14 cellular contexts compared by ENCODE assay signal in the genomic region with DNA sequence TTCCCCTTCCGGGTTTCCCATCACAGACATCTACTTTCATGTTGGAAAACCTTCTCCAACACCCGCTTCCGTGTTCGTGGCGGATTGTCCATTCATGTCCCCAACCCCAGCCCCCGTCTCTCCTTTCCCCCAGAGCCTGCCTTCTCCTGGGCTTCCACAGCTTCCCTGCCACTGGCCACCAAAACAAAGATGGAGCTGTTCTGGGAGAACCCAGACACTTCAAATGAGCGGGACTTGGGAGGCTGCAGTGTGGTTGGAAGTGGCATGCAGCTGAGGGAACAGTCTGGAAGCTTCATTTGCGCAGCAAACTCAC. TPM values are rescaled to one million over a fixed set of nuclear protein-coding genes. Genes with fewer than 3 reads are reported as not detected.
DNase-seq lines count a peak whose midpoint lies in the region; ATAC-seq and TF ChIP-seq lines count a peak whose summit lies in the region.
"Had no signal": no experiment of that assay in that cellular context is flagged by ENCODE, and none has a peak within 500 bp of the region (broad histone marks: within the 10 kb centered on the region; RNA-seq: fewer than 3 reads in every experiment).

No MANE protein-coding gene starts in this region.

- no peak for DNase-seq in CD8-positive, alpha-beta memory T cell
- DNase-seq in RWPE2 (ENCODE audit: low spot score) (no peak), endothelial cell (ENCODE audit: low spot score) (no peak), tibial artery (no peak)
- DNase-seq: amniotic stem cell, left ventricle myocardium superior, NCI-H1105 treated with DMSO at 0.1 percent for 48 hours, WERI-Rb-1 had no signal

- peaks cover 3 to 41% (median 5%) of the 10 kb centered on the region in 3 donors for H3K36me3 Mint-ChIP-seq in CD8-positive, alpha-beta memory T cell
- no peaks in the 10 kb centered on the region for H3K36me3 Mint-ChIP-seq in endothelial cell (ENCODE audit: low read depth, unreplicated experiment)

- CTCF ChIA-PET in CD8-positive, alpha-beta memory T cell (lab: Charles Lee), result interaction anchor here (4.0 kb wide), 1 partner anchor 19 kb away, joined by 18 read pairs; no protein-coding TSS in a partner anchor

- no peak for TF ChIP-seq EP300 in gastroesophageal sphincter (IDR thresholded peaks at IDR 0.05)

- no peaks in the 10 kb centered on the region for H3K27me3 Mint-ChIP-seq in CD8-positive, alpha-beta memory T cell
- H3K27me3 Mint-ChIP-seq in endothelial cell (ENCODE audit: unreplicated experiment), result peaks cover 15% of the 10 kb centered on the region

- TF ChIP-seq CTCF in RWPE2 (IDR thresholded peaks at IDR 0.05; ENCODE audit: poor library complexity, severe bottlenecking) (no peak), gastroesophageal sphincter (IDR thresholded peaks at IDR 0.05) (no peak), endothelial cell (IDR thresholded peaks at IDR 0.05; ENCODE audit: unreplicated experiment) (no peak), tibial artery (IDR thresholded peaks at IDR 0.05) (no peak)

- no peak for ATAC-seq in RWPE2 (ENCODE audit: low read depth)
- no peak for ATAC-seq in gastroesophageal sphincter
- ATAC-seq in GM21526 (IDR thresholded peaks at IDR 0.05; ENCODE audit: low FRiP score, unreplicated experiment), result no peak
- ATAC-seq: left ventricle myocardium superior had no signal

- H3K27ac Mint-ChIP-seq in CD8-positive, alpha-beta memory T cell, result peak overlapping the region; percentile 82 to 99 (median 97)
- no peak overlapping the region for H3K27ac Mint-ChIP-seq in endothelial cell (ENCODE audit: unreplicated experiment)

- intact Hi-C loops in tibial artery (cut with DNase I; ENCODE audit: low total_unique reads), result loop anchor here (5.0 kb wide), 1 partner anchor 85 kb away; no protein-coding TSS in a partner anchor

- H3K9me3 Mint-ChIP-seq in CD8-positive, alpha-beta memory T cell, result no peaks in the 10 kb centered on the region
- no peaks in the 10 kb centered on the region for H3K9me3 Mint-ChIP-seq in endothelial cell (ENCODE audit: unreplicated experiment)

- H3K4me3 Mint-ChIP-seq in CD8-positive, alpha-beta memory T cell, result peak overlapping the region; percentile 91 to 99 (median 94)
- no peak overlapping the region for H3K4me3 Mint-ChIP-seq in endothelial cell (ENCODE audit: unreplicated experiment)

- WGBS in gastroesophageal sphincter (ENCODE audit: low coverage in 1 of 2), 2 donors, result 80 to 92% methylated on average over 2 to 6 of the region's 8 CpGs

- H3K27ac ChIP-seq in CD8-positive, alpha-beta memory T cell (ENCODE audit: low read depth, low read length), result peak overlapping the region; percentile 90
- H3K27ac ChIP-seq in RWPE2 (ENCODE audit: poor library complexity, severe bottlenecking) (peak overlapping the region; percentile 56), gastroesophageal sphincter (peak overlapping the region in 3 of 4 donors; percentile 19 to 89 (median 81)), skin epidermis (peak overlapping the region in 17 of 21 experiments; percentile 66 to 95 (median 91)), tibial artery (no peak overlapping the region)

- no peak overlapping the region for H3K4me3 ChIP-seq in CD8-positive, alpha-beta memory T cell (ENCODE audit: low read length)
- H3K4me3 ChIP-seq in RWPE2 (ENCODE audit: severe bottlenecking), result no peak overlapping the region
- H3K4me3 ChIP-seq in gastroesophageal sphincter, result peak overlapping the region in 1 of 2 donors; percentile 97
- peak overlapping the region; percentile 70 to 96 (median 89) for H3K4me3 ChIP-seq in skin epidermis
- peak overlapping the region in 1 of 2 donors; percentile 76 for H3K4me3 ChIP-seq in tibial artery

- POLR2A ChIA-PET in CD8-positive, alpha-beta memory T cell (lab: Charles Lee), result no interaction called here

- peaks cover 70% of the 10 kb centered on the region for H3K4me1 ChIP-seq in CD8-positive, alpha-beta memory T cell (ENCODE audit: insufficient read depth, low read length)
- H3K4me1 ChIP-seq in RWPE2 (ENCODE audit: insufficient read depth, poor library complexity, severe bottlenecking) (peaks cover 34% of the 10 kb centered on the region), gastroesophageal sphincter (peaks cover 0 to 93% (median 43%) of the 10 kb centered on the region in 3 donors), tibial artery (peaks cover 0 to 51% (median 36%) of the 10 kb centered on the region in 4 donors)

- peaks cover 78 to 85% (median 80%) of the 10 kb centered on the region in 3 donors for H3K4me1 Mint-ChIP-seq in CD8-positive, alpha-beta memory T cell
- H3K4me1 Mint-ChIP-seq in endothelial cell (ENCODE audit: unreplicated experiment), result peaks cover 9% of the 10 kb centered on the region

- H3K27me3 ChIP-seq in CD8-positive, alpha-beta memory T cell (ENCODE audit: insufficient read depth, low read length, poor library complexity, severe bottlenecking), result no peaks in the 10 kb centered on the region
- H3K27me3 ChIP-seq in RWPE2 (ENCODE audit: insufficient read depth, poor library complexity, severe bottlenecking) (no peaks in the 10 kb centered on the region), gastroesophageal sphincter (no peaks in the 10 kb centered on the region), tibial artery (no peaks in the 10 kb centered on the region)

- no peaks in the 10 kb centered on the region for H3K36me3 ChIP-seq in CD8-positive, alpha-beta memory T cell (ENCODE audit: insufficient read depth, low read length)
- H3K36me3 ChIP-seq in RWPE2 (ENCODE audit: low read depth) (peaks cover 36% of the 10 kb centered on the region), gastroesophageal sphincter (peaks cover 0 to 6% of the 10 kb centered on the region in 2 donors), tibial artery (peaks cover 0 to 9% (median 6%) of the 10 kb centered on the region in 3 donors)

- TF ChIP-seq POLR2A in gastroesophageal sphincter (IDR thresholded peaks at IDR 0.05), result no peak

- H3K9me3 ChIP-seq in CD8-positive, alpha-beta memory T cell (ENCODE audit: low read length), result no peaks in the 10 kb centered on the region
- H3K9me3 ChIP-seq in RWPE2 (ENCODE audit: severe bottlenecking), result no peaks in the 10 kb centered on the region
- no peaks in the 10 kb centered on the region for H3K9me3 ChIP-seq in gastroesophageal sphincter
- H3K9me3 ChIP-seq in tibial artery, result no peaks in the 10 kb centered on the region

RNA-seq across cellular contexts. Expression of a gene that starts 2.8 kb away (rescaled TPM):
- total RNA-seq in CD8-positive, alpha-beta memory T cell, result 10 to 100 TPM; 64.7 to 67.9 TPM
- 154 TPM for polyA plus RNA-seq in CD8-positive, alpha-beta memory T cell
- total RNA-seq in gastroesophageal sphincter (10 to 100 TPM; 26.3 to 60.7 (median 53.7) TPM), endothelial cell (ENCODE audit: unreplicated experiment) (6.6 TPM)

RNA-seq across cellular contexts. Expression of a gene that starts 25.8 kb away (rescaled TPM):
- total RNA-seq in CD8-positive, alpha-beta memory T cell, result not detected
- not detected for polyA plus RNA-seq in CD8-positive, alpha-beta memory T cell
- total RNA-seq in gastroesophageal sphincter (not detected), endothelial cell (ENCODE audit: unreplicated experiment) (not detected)
- total RNA-seq: Daoy, fibroblast of lung, left ventricle myocardium superior had no signal
- polyA plus RNA-seq: fibroblast of lung, H1 had no signal

RNA-seq across cellular contexts. Expression of a gene that starts 44.1 kb away (rescaled TPM):
- total RNA-seq in CD8-positive, alpha-beta memory T cell, result not detected
- polyA plus RNA-seq in CD8-positive, alpha-beta memory T cell, result not detected
- total RNA-seq in gastroesophageal sphincter (not detected), endothelial cell (ENCODE audit: unreplicated experiment) (not detected)
- total RNA-seq: Daoy, fibroblast of lung, H1, left ventricle myocardium superior had no signal
- polyA plus RNA-seq: fibroblast of lung, H1 had no signal

Comparison
In these comparisons a context has a peak if more than half of its experiments do, and no peak if none do; other contexts are left out.
1. H3K27ac ChIP-seq: peak in CD8-positive, alpha-beta memory T cell (single experiment), RWPE2 (single experiment), gastroesophageal sphincter (3 of 4) and skin epidermis (17 of 21); none in tibial artery (0 of 2).
2. H3K4me3 ChIP-seq: peak in skin epidermis (7 of 7); none in CD8-positive, alpha-beta memory T cell (single experiment) and RWPE2 (single experiment).